17 cellular contexts compared by ENCODE assay signal in genomic region chr12:126493366-126494108, GRCh38.
A peak's percentile ranks its signal among the peaks of the same experiment; 100 is the strongest.
DNase-seq lines count a peak whose midpoint lies in the region; ATAC-seq and TF ChIP-seq lines count a peak whose summit lies in the region.
"Had no signal": no experiment of that assay in that cellular context is flagged by ENCODE, and none has a peak within 500 bp of the region (broad histone marks: within the 10 kb centered on the region; RNA-seq: fewer than 3 reads in every experiment).

No MANE protein-coding gene starts in this region.

- TF ChIP-seq CTCF in cardiac fibroblast (IDR thresholded peaks at IDR 0.05; ENCODE audit: low read depth, low read length), result no peak

- ATAC-seq in GM21786 (IDR thresholded peaks at IDR 0.05; ENCODE audit: unreplicated experiment), result no peak
- ATAC-seq: left cardiac atrium; stimulated activated naive CD8-positive, alpha-beta T cell treated with anti-CD3 and anti-CD28 coated beads, Interleukin-15, Interleukin-2, amounts not matched to agents 100 U/mL and 50 U/mL, for 24 hours had no signal

- DNase-seq in AG20443 (ENCODE audit: low spot score) (peak; percentile 14), OCI-M1 (lab: John Stamatoyannopoulos, UW) (peak; percentile 43), cardiac fibroblast (ENCODE audit: low read depth in 2 of 2) (peak; percentile 27 to 66), iris pigment epithelial cell (ENCODE audit: low read depth) (peak; percentile 9), iPS-NIHi11 (ENCODE audit: low spot score) (no peak), NOMO-1 treated with dmso at 0.1 percent for 144 hours (lab: John Stamatoyannopoulos, UW; ENCODE audit: unreplicated experiment) (no peak), nucleus accumbens (lab: John Stamatoyannopoulos, UW) (no peak)
- DNase-seq: ACHN; activated CD4-positive, alpha-beta memory T cell treated with anti-CD3 and anti-CD28 coated beads for 36 hours; activated naive CD4-positive, alpha-beta T cell treated with anti-CD3 and anti-CD28 coated beads, Interleukin-2, amount 50 U/mL, for 16 hours; activated T-cell treated with anti-CD3 and anti-CD28 coated beads, Interleukin-2, amount 50 U/mL, for 24 hours; left cardiac atrium; NCI-H2081 treated with DMSO at 0.1 percent for 48 hours; NCI-H526; stimulated activated naive CD8-positive, alpha-beta T cell treated with anti-CD3 and anti-CD28 coated beads, Interleukin-15, Interleukin-2, amounts not matched to agents 100 U/mL and 50 U/mL, for 24 hours had no signal

- H3K4me3 ChIP-seq in cardiac fibroblast (replicated peaks in 1 of 2; ENCODE audit: low read depth in 2 of 2, low read length in 2 of 2), result no peak overlapping the region
- H3K4me3 ChIP-seq: cardiac muscle cell had no signal

Comparison
In these comparisons a context has a peak if more than half of its experiments do, and no peak if none do; other contexts are left out.
1. DNase-seq: peak in AG20443 (single experiment), OCI-M1 (single experiment), cardiac fibroblast (2 of 2) and iris pigment epithelial cell (single experiment); none in iPS-NIHi11 (single experiment), NOMO-1 treated with dmso at 0.1 percent for 144 hours (single experiment) and nucleus accumbens (0 of 56).